ENCODE assay signal across 7 cellular contexts in the genomic region with DNA sequence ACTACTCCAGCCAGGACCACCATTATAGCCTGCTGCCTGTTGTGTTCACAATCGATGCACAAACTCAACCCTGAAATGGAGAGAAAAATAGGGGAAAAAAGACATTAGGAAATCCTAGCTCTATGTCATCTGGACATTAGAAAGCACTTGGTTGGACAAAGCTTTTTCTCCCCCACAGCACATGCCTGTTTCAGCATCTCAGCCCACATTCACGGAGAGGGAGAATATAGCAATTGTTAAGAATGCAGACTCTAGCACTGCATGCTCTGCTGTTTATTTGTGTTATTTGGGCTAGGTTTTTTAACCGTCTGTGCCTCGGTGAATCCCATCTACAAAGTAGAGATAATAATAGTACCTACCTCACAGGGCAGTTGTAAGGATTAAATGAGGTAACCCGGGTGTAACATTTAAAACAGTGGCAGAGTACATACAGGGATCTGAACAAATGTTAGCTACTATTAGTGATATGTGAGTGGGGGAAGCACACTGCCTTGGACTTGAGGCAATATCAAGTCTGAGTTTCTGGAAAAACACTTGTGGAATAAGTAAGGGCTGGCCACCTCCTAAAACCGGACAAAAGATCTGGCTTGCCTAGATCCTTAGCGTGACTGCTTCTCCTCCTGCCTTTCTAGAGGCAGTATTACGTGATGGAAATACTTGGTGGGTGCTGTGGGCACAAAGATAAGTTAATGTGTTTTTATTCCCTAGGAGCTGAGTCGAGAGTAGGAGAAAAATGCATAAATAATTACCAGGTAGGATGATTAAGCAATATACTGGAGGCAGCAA. TPM values are rescaled to one million over a fixed set of nuclear protein-coding genes. Genes with fewer than 3 reads are reported as not detected.
DNase-seq lines count a peak whose midpoint lies in the region; ATAC-seq and TF ChIP-seq lines count a peak whose summit lies in the region.

No MANE protein-coding gene starts in this region.

- H3K9me2 ChIP-seq in MM.1S (replicated peaks; ENCODE audit: insufficient read depth, low read length): no peaks in the 10 kb centered on the region

- H3K27me3 ChIP-seq in MM.1S (replicated peaks; ENCODE audit: insufficient read depth, low read length) (no peaks in the 10 kb centered on the region), fibroblast of lung (ENCODE audit: control insufficient read depth, insufficient read depth, low read length) (no peaks in the 10 kb centered on the region), neuron (ENCODE audit: insufficient read depth, low read length) (no peaks in the 10 kb centered on the region)

- DNase-seq in G401 (ENCODE audit: low spot score) (peak; percentile 60), MM.1S (peak; percentile 35), fibroblast of lung (ENCODE audit: low read depth in 2 of 2) (peak; percentile 48 to 79), 8988T (no peak)
- DNase-seq in activated CD8-positive, alpha-beta memory T cell treated with anti-CD3 and anti-CD28 coated beads, Interleukin-2, amount 50 U/mL, for 48 hours: peak; percentile 56

- TF ChIP-seq CTCF in MM.1S (IDR thresholded peaks at IDR 0.05; ENCODE audit: low read length) (no peak), fibroblast of lung (conservative IDR thresholded peaks at IDR 0.05 in 1 of 2, IDR thresholded peaks at IDR 0.05 in 1 of 2; ENCODE audit: low read depth in 1 of 2, low read length in 2 of 2) (peak in 1 of 2 donors; percentile 28)

- H3K9me3 ChIP-seq in MM.1S (replicated peaks; ENCODE audit: insufficient read depth, low read length) (no peaks in the 10 kb centered on the region), fibroblast of lung (ENCODE audit: control insufficient read depth, insufficient read depth, low read depth, low read length) (no peaks in the 10 kb centered on the region), neuron (ENCODE audit: low read length) (no peaks in the 10 kb centered on the region)

- peak overlapping the region; percentile 96 for H3K27ac ChIP-seq in MM.1S (ENCODE audit: low read length)
- H3K27ac ChIP-seq in fibroblast of lung (ENCODE audit: insufficient read depth, low read length): peak overlapping the region; percentile 99

- H3K4me3 ChIP-seq in MM.1S (ENCODE audit: low read length): peak overlapping the region; percentile 93
- H3K4me3 ChIP-seq in fibroblast of lung (replicated peaks in 1 of 4; ENCODE audit: control extremely low read depth in 1 of 4, insufficient read depth in 1 of 4, low read depth in 3 of 4, low read length in 4 of 4): peak overlapping the region; percentile 68 to 81 (median 75)
- H3K4me3 ChIP-seq in neuron (ENCODE audit: low read length): peak overlapping the region; percentile 93

- peak overlapping the region; percentile 97 for H3K9ac ChIP-seq in MM.1S (ENCODE audit: low read length)
- peak overlapping the region; percentile 99 for H3K9ac ChIP-seq in fibroblast of lung (ENCODE audit: insufficient read depth, low read length)

- peaks cover 15% of the 10 kb centered on the region for H3F3A ChIP-seq in MM.1S (ENCODE audit: insufficient read depth, low read length)

- H3K4me1 ChIP-seq in MM.1S (ENCODE audit: low read length) (peaks cover 25% of the 10 kb centered on the region), fibroblast of lung (ENCODE audit: control insufficient read depth, extremely low read depth, insufficient read depth, low read length) (peaks cover 12% of the 10 kb centered on the region), neuron (ENCODE audit: insufficient read depth, low read length) (peaks cover 23% of the 10 kb centered on the region)

- H4K20me1 ChIP-seq in MM.1S (ENCODE audit: insufficient read depth, low read length): peaks cover 12% of the 10 kb centered on the region
- peaks cover 4% of the 10 kb centered on the region for H4K20me1 ChIP-seq in fibroblast of lung (ENCODE audit: control insufficient read depth, extremely low read depth, insufficient read depth, low read length)

- ATAC-seq in HG02759 (IDR thresholded peaks at IDR 0.05; ENCODE audit: unreplicated experiment): no peak

- H3K79me2 ChIP-seq in MM.1S (ENCODE audit: low read length) (peaks cover 38% of the 10 kb centered on the region), fibroblast of lung (ENCODE audit: control insufficient read depth, insufficient read depth, low read length) (peaks cover 37% of the 10 kb centered on the region)

- no peaks in the 10 kb centered on the region for H3K36me3 ChIP-seq in MM.1S (replicated peaks; ENCODE audit: insufficient read depth, low read length)
- no peaks in the 10 kb centered on the region for H3K36me3 ChIP-seq in fibroblast of lung (ENCODE audit: control insufficient read depth, insufficient read depth, low read length)
- no peaks in the 10 kb centered on the region for H3K36me3 ChIP-seq in neuron (ENCODE audit: insufficient read depth, low read length)

- in situ Hi-C loops in G401 (cut with HindIII; ENCODE audit: low sequenced_read_pairs): no loop called here

- H3K4me2 ChIP-seq in MM.1S (ENCODE audit: low read depth, low read length) (peak overlapping the region; percentile 88), fibroblast of lung (ENCODE audit: extremely low read depth, insufficient read depth, low read length) (peak overlapping the region; percentile 93)

- peak overlapping the region; percentile 78 for H2AFZ ChIP-seq in MM.1S (ENCODE audit: low read length)
- H2AFZ ChIP-seq in fibroblast of lung (ENCODE audit: low read length): peak overlapping the region; percentile 14
- H2AFZ ChIP-seq in neuron (ENCODE audit: low read depth, low read length): peak overlapping the region; percentile 58

RNA-seq across cellular contexts. Expression of gene PPP1CB, which starts 1.1 kb away (rescaled TPM):
- 103 and 141 TPM in 2 replicates for total RNA-seq in G401 (2014; rRNA removed; shearing (Covaris generic))
- total RNA-seq in fibroblast of lung: 164 and 172 TPM in 2 replicates
- polyA plus RNA-seq in fibroblast of lung: 161 and 179 TPM in 2 replicates
- polyA plus RNA-seq in fibroblast of lung (2012): 102 and 128 TPM in 2 replicates
- polyA minus RNA-seq in fibroblast of lung (ENCODE audit: low replicate concordance): 29.4 and 52.8 TPM in 2 replicates

Comparison
In these comparisons a context has a peak if more than half of its experiments do, and no peak if none do; other contexts are left out.
1. H2AFZ ChIP-seq: peak in every context shown above with its lines; median percentile 78 in MM.1S; 58 in neuron; 14 in fibroblast of lung.